8 cellular contexts compared by ENCODE assay signal in genomic region chr13:30097695-30098094, GRCh38.
"Had no signal": no experiment of that assay in that cellular context is flagged by ENCODE, and none has a peak within 500 bp of the region (broad histone marks: within the 10 kb centered on the region; RNA-seq: fewer than 3 reads in every experiment).

No MANE protein-coding gene starts in this region.

- H3K36me3 Mint-ChIP-seq: IgD-negative memory B cell had no signal

- DNase-seq: GM23248, GOT3, H9, HFFc6 had no signal

- H3K9me3 Mint-ChIP-seq: H9, HFFc6, IgD-negative memory B cell had no signal

- H3K27ac ChIP-seq: GM23248, HL-60 had no signal

- H3K4me1 Mint-ChIP-seq: IgD-negative memory B cell had no signal

- H3K9ac ChIP-seq: GM23248 had no signal

- ATAC-seq: HCT116, HepG2 had no signal

- H3K4me3 Mint-ChIP-seq: H9, HFFc6, IgD-negative memory B cell had no signal

- H2AFZ ChIP-seq: GM23248 had no signal

- H3K4me3 ChIP-seq: GM23248 had no signal
